37 cellular contexts compared by ENCODE assay signal in the genomic region with DNA sequence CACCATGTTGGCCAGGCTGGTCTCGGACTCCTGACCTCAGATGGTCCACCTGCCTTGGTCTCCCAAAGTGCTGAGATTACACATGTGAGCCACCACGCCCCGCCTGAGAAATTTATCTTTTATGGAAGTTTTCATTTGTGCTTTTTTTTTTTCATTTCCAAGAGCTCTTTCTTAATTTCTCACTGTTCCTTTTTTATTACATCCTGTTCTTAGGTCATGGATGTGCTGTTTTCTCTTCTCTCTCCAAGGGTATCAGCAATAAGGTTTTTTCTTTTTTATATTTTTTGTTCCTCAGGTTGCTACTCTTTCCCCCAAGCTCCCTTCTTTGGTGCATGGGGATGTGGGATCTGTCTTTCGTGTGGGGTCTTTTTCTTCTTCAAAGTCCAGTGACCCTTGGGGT.
"Had no signal": no experiment of that assay in that cellular context is flagged by ENCODE, and none has a peak within 500 bp of the region (broad histone marks: within the 10 kb centered on the region; RNA-seq: fewer than 3 reads in every experiment).

No MANE protein-coding gene starts in this region.

- H3K4me1 Mint-ChIP-seq: activated naive CD4-positive, alpha-beta T cell treated with anti-CD3 and anti-CD28 coated beads, Interleukin-2, amount 10 ng/mL, durations not matched to agents 7 days and 5 days; activated naive CD8-positive, alpha-beta T cell treated with anti-CD3 and anti-CD28 coated beads for 36 hours; activated naive CD8-positive, alpha-beta T cell treated with anti-CD3 and anti-CD28 coated beads, Interleukin-2, amount 10 ng/mL, durations not matched to agents 7 days and 5 days; activated naive CD8-positive, alpha-beta T cell treated with anti-CD3 and anti-CD28 coated beads, Interleukin-2, amount 50 U/mL, for 24 hours; activated T-helper 17 cell treated with anti-CD3 and anti-CD28 coated beads, Interleukin-2, amount 50 U/mL, for 72 hours; brain; central memory CD8-positive, alpha-beta T cell had no signal

- H3K36me3 Mint-ChIP-seq: brain had no signal

- H3K27ac Mint-ChIP-seq: activated naive CD4-positive, alpha-beta T cell treated with anti-CD3 and anti-CD28 coated beads for 36 hours; activated naive CD4-positive, alpha-beta T cell treated with anti-CD3 and anti-CD28 coated beads, Interleukin-2, amount 10 ng/mL, durations not matched to agents 7 days and 5 days; activated naive CD4-positive, alpha-beta T cell treated with anti-CD3 and anti-CD28 coated beads, Interleukin-2, amount 50 U/mL, for 72 hours; activated naive CD8-positive, alpha-beta T cell; activated naive CD8-positive, alpha-beta T cell treated with anti-CD3 and anti-CD28 coated beads for 36 hours; activated naive CD8-positive, alpha-beta T cell treated with anti-CD3 and anti-CD28 coated beads, Interleukin-2, amount 10 ng/mL, durations not matched to agents 7 days and 5 days; activated naive CD8-positive, alpha-beta T cell treated with anti-CD3 and anti-CD28 coated beads, Interleukin-2, amount 50 U/mL, for 24 hours; activated T-cell treated with anti-CD3 and anti-CD28 coated beads, Interleukin-2, amount 50 U/mL, for 24 hours; activated T-cell treated with anti-CD3 and anti-CD28 coated beads, Interleukin-2, amount 50 U/mL, for 72 hours; activated T-helper 1 cell treated with anti-CD3 and anti-CD28 coated beads, Interleukin-12 subunit alpha, Interleukin-12 subunit beta, Interleukin-2, Interleukin-4 antibody, amounts not matched to agents 30 ng/mL and 10 ng/mL and 1 ng/mL, durations not matched to agents 14 hours and 24 hours and 36 hours; activated T-helper 17 cell treated with anti-CD3 and anti-CD28 coated beads, Interleukin-2, amount 50 U/mL, for 72 hours; activated T-helper 2 cell treated with anti-CD3 and anti-CD28 coated beads, Interferon-gamma antibody, Interleukin-2, Interleukin-4, amounts not matched to agents 10 μg/mL and 5 μg/mL and 100 μg/mL, durations not matched to agents 14 hours and 24 hours and 36 hours; brain had no signal

- H3K36me3 ChIP-seq: adrenal gland, ascending aorta, brain microvascular endothelial cell, breast epithelium, cardiac muscle cell had no signal

- H3K27me3 Mint-ChIP-seq: activated naive CD8-positive, alpha-beta T cell; activated T-cell treated with anti-CD3 and anti-CD28 coated beads, Interleukin-2, amount 50 U/mL, for 24 hours had no signal

- H3K4me3 ChIP-seq: adrenal gland, ascending aorta, body of pancreas, breast epithelium, cardiac muscle cell had no signal

- H3K4me1 ChIP-seq: adrenal gland, ascending aorta, body of pancreas, breast epithelium had no signal

- ATAC-seq: activated naive CD4-positive, alpha-beta T cell treated with anti-CD3 and anti-CD28 coated beads, Interleukin-2, amount 50 U/mL, for 72 hours; activated naive CD8-positive, alpha-beta T cell treated with anti-CD3 and anti-CD28 coated beads, Interleukin-2, amount 50 U/mL, for 24 hours; activated T-cell treated with anti-CD3 and anti-CD28 coated beads, Interleukin-2, amount 50 U/mL, for 4 hours; activated T-cell treated with anti-CD3 and anti-CD28 coated beads, Interleukin-2, amount 50 U/mL, for 72 hours; activated T-helper 17 cell treated with anti-CD3 and anti-CD28 coated beads, Interleukin-2, amount 50 U/mL, for 72 hours; body of pancreas had no signal

- H3K4me3 Mint-ChIP-seq: activated naive CD4-positive, alpha-beta T cell treated with anti-CD3 and anti-CD28 coated beads for 36 hours; activated naive CD4-positive, alpha-beta T cell treated with anti-CD3 and anti-CD28 coated beads, Interleukin-2, amount 10 ng/mL, durations not matched to agents 7 days and 5 days; activated naive CD8-positive, alpha-beta T cell; activated naive CD8-positive, alpha-beta T cell treated with anti-CD3 and anti-CD28 coated beads for 36 hours; activated naive CD8-positive, alpha-beta T cell treated with anti-CD3 and anti-CD28 coated beads, Interleukin-2, amount 10 ng/mL, durations not matched to agents 7 days and 5 days; activated naive CD8-positive, alpha-beta T cell treated with anti-CD3 and anti-CD28 coated beads, Interleukin-2, amount 50 U/mL, for 24 hours; activated T-cell treated with anti-CD3 and anti-CD28 coated beads, Interleukin-2, amount 50 U/mL, for 24 hours; activated T-cell treated with anti-CD3 and anti-CD28 coated beads, Interleukin-2, amount 50 U/mL, for 4 hours; activated T-cell treated with anti-CD3 and anti-CD28 coated beads, Interleukin-2, amount 50 U/mL, for 72 hours; activated T-helper 1 cell treated with anti-CD3 and anti-CD28 coated beads, Interleukin-12 subunit alpha, Interleukin-12 subunit beta, Interleukin-2, Interleukin-4 antibody, amounts not matched to agents 30 ng/mL and 10 ng/mL and 1 ng/mL, durations not matched to agents 14 hours and 24 hours and 36 hours; activated T-helper 17 cell treated with anti-CD3 and anti-CD28 coated beads, Interleukin-2, amount 50 U/mL, for 72 hours; brain; central memory CD8-positive, alpha-beta T cell had no signal

- H3K27me3 ChIP-seq: adrenal gland, ascending aorta, body of pancreas, brain microvascular endothelial cell, cardiac muscle cell had no signal

- H3K27ac ChIP-seq: adrenal gland, ascending aorta, body of pancreas, brain microvascular endothelial cell, breast epithelium, cardiac muscle cell had no signal

- H3K9me3 ChIP-seq: adrenal gland had no signal

- DNase-seq: activated effector memory CD4-positive, alpha-beta T cell treated with anti-CD3 and anti-CD28 coated beads, Interleukin-2, amount 50 U/mL, for 16 hours; activated effector memory CD4-positive, alpha-beta T cell treated with Interleukin-2 at 50 U/mL for 16 hours; activated gamma-delta T cell; activated gamma-delta T cell treated with Interleukin-2 at 50 U/mL for 16 hours; activated naive CD4-positive, alpha-beta T cell; activated naive CD4-positive, alpha-beta T cell treated with anti-CD3 and anti-CD28 coated beads for 36 hours; activated naive CD4-positive, alpha-beta T cell treated with anti-CD3 and anti-CD28 coated beads, Interleukin-2, amount 10 ng/mL, durations not matched to agents 7 days and 5 days; activated naive CD4-positive, alpha-beta T cell treated with anti-CD3 and anti-CD28 coated beads, Interleukin-2, amount 50 U/mL, for 16 hours; activated naive CD8-positive, alpha-beta T cell treated with anti-CD3 and anti-CD28 coated beads for 36 hours; activated naive CD8-positive, alpha-beta T cell treated with anti-CD3 and anti-CD28 coated beads, Interleukin-2, amount 10 ng/mL, durations not matched to agents 7 days and 5 days; activated naive CD8-positive, alpha-beta T cell treated with anti-CD3 and anti-CD28 coated beads, Interleukin-2, amount 50 U/mL, for 24 hours; activated T-cell treated with anti-CD3 and anti-CD28 coated beads for 4 hours; activated T-cell treated with anti-CD3 and anti-CD28 coated beads, Interleukin-2, amount 50 U/mL, for 1 hour; activated T-cell treated with anti-CD3 and anti-CD28 coated beads, Interleukin-2, amount 50 U/mL, for 24 hours; activated T-cell treated with anti-CD3 and anti-CD28 coated beads, Interleukin-2, amount 50 U/mL, for 4 hours; activated T-cell treated with anti-CD3 and anti-CD28 coated beads, Interleukin-2, amount 50 U/mL, for 48 hours; activated T-cell treated with anti-CD3 and anti-CD28 coated beads, Interleukin-2, amount 50 U/mL, for 72 hours; adrenal gland; amniotic stem cell; amygdala; anterior cingulate cortex; aorta; body of pancreas; brain microvascular endothelial cell; caudate nucleus; central memory CD4-positive, alpha-beta T cell; cerebellar nuclear complex had no signal
